ENCODE assay signal across 27 cellular contexts in genomic region chr5:38452201-38452600, GRCh38.
"Had no signal": no experiment of that assay in that cellular context is flagged by ENCODE, and none has a peak within 500 bp of the region (broad histone marks: within the 10 kb centered on the region; RNA-seq: fewer than 3 reads in every experiment).

No MANE protein-coding gene starts in this region.

- H3K9me3 Mint-ChIP-seq: endodermal cell; natural killer cell; neural crest cell; stimulated activated effector memory CD8-positive, alpha-beta T cell treated with anti-CD3 and anti-CD28 coated beads, Interleukin-12 subunit alpha, Interleukin-12 subunit beta, amount 100 ng/mL, for 72 hours; type B pancreatic cell had no signal

- H3K4me3 Mint-ChIP-seq: endodermal cell; memory B cell; natural killer cell; neural crest cell; stimulated activated effector memory CD8-positive, alpha-beta T cell treated with anti-CD3 and anti-CD28 coated beads, Interleukin-12 subunit alpha, Interleukin-12 subunit beta, amount 100 ng/mL, for 72 hours; type B pancreatic cell had no signal

- H3K4me1 Mint-ChIP-seq: endodermal cell had no signal

- H3K27me3 ChIP-seq: esophagus muscularis mucosa, pancreas, right atrium auricular region, testis, tibial artery had no signal

- H3K4me2 ChIP-seq: smooth muscle cell had no signal

- H3K27ac Mint-ChIP-seq: endodermal cell; immature natural killer cell; memory B cell; natural killer cell; stimulated activated effector memory CD8-positive, alpha-beta T cell treated with anti-CD3 and anti-CD28 coated beads, Interleukin-12 subunit alpha, Interleukin-12 subunit beta, amount 100 ng/mL, for 72 hours; type B pancreatic cell had no signal

- H3K4me1 ChIP-seq: foreskin keratinocyte, pancreas, testis had no signal

- H3K36me3 ChIP-seq: neutrophil, pancreas, right atrium auricular region, stomach had no signal

- H3K36me3 Mint-ChIP-seq: memory B cell, type B pancreatic cell had no signal

- ATAC-seq: foreskin keratinocyte; left lobe of liver; natural killer cell; pancreas; sciatic nerve; stimulated activated effector memory CD8-positive, alpha-beta T cell treated with anti-CD3 and anti-CD28 coated beads, Interleukin-12 subunit alpha, Interleukin-12 subunit beta, amount 100 ng/mL, for 72 hours had no signal

- H3K27ac ChIP-seq: dorsolateral prefrontal cortex, esophagus muscularis mucosa, foreskin keratinocyte, neutrophil, pancreas, right atrium auricular region, stomach, testis, tibial artery had no signal

- H3K9me3 ChIP-seq: esophagus muscularis mucosa, neutrophil, pancreas, right atrium auricular region, stomach, testis, tibial artery had no signal

- H3K4me3 ChIP-seq: dorsolateral prefrontal cortex, esophagus muscularis mucosa, lung, pancreas, right atrium auricular region, smooth muscle cell, stomach, testis, tibial artery had no signal

- DNase-seq: dorsolateral prefrontal cortex; effector CD8-positive, alpha-beta T cell; endodermal cell; foreskin keratinocyte; hypothalamus; immature natural killer cell; islet precursor cell; kidney glomerular epithelial cell; natural killer cell; pancreas; stimulated activated CD4-positive, alpha-beta T cell treated with anti-CD3 and anti-CD28 coated beads, Interleukin-2, amount 100 ng/mL, for 24 hours; stimulated activated CD4-positive, alpha-beta T cell treated with anti-CD3 and anti-CD28 coated beads, Interleukin-4, amount 100 ng/mL, for 24 hours; stimulated activated naive CD4-positive, alpha-beta T cell treated with Interleukin-2 at 50 U/mL for 16 hours; stomach; testis; tibial artery had no signal
